In genomic region chr3:9669720-9670432, GRCh38 we compare ENCODE assay signal across 15 cellular contexts. TPM values are rescaled to one million over a fixed set of nuclear protein-coding genes. Genes with fewer than 3 reads are reported as not detected.
A peak's percentile ranks its signal among the peaks of the same experiment; 100 is the strongest.
DNase-seq lines count a peak whose midpoint lies in the region; ATAC-seq, FAIRE-seq and TF ChIP-seq lines count a peak whose summit lies in the region.
"Had no signal": no experiment of that assay in that cellular context is flagged by ENCODE, and none has a peak within 500 bp of the region (broad histone marks: within the 10 kb centered on the region; RNA-seq: fewer than 3 reads in every experiment).

No MANE protein-coding gene starts in this region.

- H3K4me3 ChIP-seq in AG04449 (ENCODE audit: low read depth, low read length) (no peak overlapping the region), pancreas (no peak overlapping the region)
- H3K4me3 ChIP-seq: MG63, vagina had no signal

- no peaks in the 10 kb centered on the region for H3K27me3 ChIP-seq in pancreas
- no peaks in the 10 kb centered on the region for H3K27me3 ChIP-seq in CD4-positive, alpha-beta T cell (ENCODE audit: control insufficient read depth, insufficient read depth, low read length)
- H3K27me3 ChIP-seq: MG63, neutrophil, vagina had no signal

- H3K4me1 Mint-ChIP-seq in CD4-positive, alpha-beta T cell (ENCODE audit: low read depth): no peaks in the 10 kb centered on the region
- H3K4me1 Mint-ChIP-seq: activated CD4-positive, alpha-beta T cell treated with anti-CD3 and anti-CD28 coated beads, Interleukin-2, amount 10 ng/mL, durations not matched to agents 7 days and 5 days had no signal

- intact Hi-C loops in pancreas (cut with DNase I): loop anchor here in 1 of 3 donors (5.0 kb wide), 1 partner anchor 213 kb away; no protein-coding TSS in a partner anchor
- intact Hi-C loops in left colon (cut with DNase I, micrococcal nuclease): no loop called here
- intact Hi-C loops in CD4-positive, alpha-beta T cell (cut with DNase I, micrococcal nuclease): no loop called here

- CTCF ChIA-PET in AG04449 (lab: Yijun Ruan, JAX): interaction anchor here (1.2 kb wide), 1 partner anchor 166 kb away, joined by 5 read pairs; no protein-coding TSS in a partner anchor
- CTCF ChIA-PET in CD4-positive, alpha-beta T cell (lab: Charles Lee): no interaction called here

- H3K27ac Mint-ChIP-seq in CD4-positive, alpha-beta T cell: no peak overlapping the region
- H3K27ac Mint-ChIP-seq: activated CD4-positive, alpha-beta T cell treated with anti-CD3 and anti-CD28 coated beads, Interleukin-2, amount 10 ng/mL, durations not matched to agents 7 days and 5 days had no signal

- peaks cover 0 to 50% (median 25%) of the 10 kb centered on the region in 3 donors for H3K36me3 ChIP-seq in pancreas
- H3K36me3 ChIP-seq: MG63 had no signal

- peaks cover 98% of the 10 kb centered on the region for H3K36me3 Mint-ChIP-seq in CD4-positive, alpha-beta T cell (ENCODE audit: low read depth)

- no peak for TF ChIP-seq CTCF in AG04449 (IDR thresholded peaks at IDR 0.05; ENCODE audit: insufficient read depth, low read length, missing control alignments)
- no peak for TF ChIP-seq CTCF in pancreas (IDR thresholded peaks at IDR 0.05)
- TF ChIP-seq CTCF in CD4-positive, alpha-beta T cell (IDR thresholded peaks at IDR 0.05): no peak

- H3K9me3 Mint-ChIP-seq in CD4-positive, alpha-beta T cell: no peaks in the 10 kb centered on the region
- H3K9me3 Mint-ChIP-seq: activated CD4-positive, alpha-beta T cell treated with anti-CD3 and anti-CD28 coated beads, Interleukin-2, amount 10 ng/mL, durations not matched to agents 7 days and 5 days had no signal

- peak overlapping the region in 2 of 4 donors; percentile 15 to 23 for H3K27ac ChIP-seq in pancreas
- no peak overlapping the region for H3K27ac ChIP-seq in CD4-positive, alpha-beta T cell (ENCODE audit: low read depth, low read length)
- H3K27ac ChIP-seq: neutrophil, vagina had no signal

- POLR2A ChIA-PET in AG04449 (lab: Yijun Ruan, JAX): interaction anchor here (0.6 to 1.0 kb wide), 2 partner anchors 249 to 307 kb away, joined by 3 read pairs; partner anchors contain the start of gene THUMPD3
- POLR2A ChIA-PET in CD4-positive, alpha-beta T cell (lab: Charles Lee): interaction anchor here (1.3 kb wide), 1 partner anchor 20 kb away, joined by 3 read pairs; no protein-coding TSS in a partner anchor

- FAIRE-seq in pancreas (lab: Jason Lieb, UNC): no peak
- FAIRE-seq: keratinocyte had no signal

- 48 to 51% methylated on average over 4 of the region's 4 CpGs for WGBS in pancreas, 2 donors

- H3K27me3 Mint-ChIP-seq in CD4-positive, alpha-beta T cell: no peaks in the 10 kb centered on the region
- H3K27me3 Mint-ChIP-seq: activated CD4-positive, alpha-beta T cell treated with anti-CD3 and anti-CD28 coated beads, Interleukin-2, amount 10 ng/mL, durations not matched to agents 7 days and 5 days had no signal

- DNase-seq in AG04449 (ENCODE audit: low read depth, low spot score) (peak; percentile 14), M059J (ENCODE audit: low read depth) (peak; percentile 31), glomerular endothelial cell (ENCODE audit: extremely low read depth, low read depth, low spot score) (peak; percentile 12), pancreas (peak in 3 of 6 donors; percentile 44 to 65 (median 60)), left colon (no peak)
- DNase-seq in activated CD4-positive, alpha-beta T cell treated with anti-CD3 and anti-CD28 coated beads, Interleukin-2, amount 50 U/mL, for 48 hours: no peak
- DNase-seq in activated effector memory CD4-positive, alpha-beta T cell treated with Interleukin-2 at 50 U/mL for 16 hours: no peak
- no peak for DNase-seq in CD4-positive, alpha-beta T cell
- DNase-seq: activated CD4-positive, alpha-beta T cell treated with anti-CD3 and anti-CD28 coated beads, Interleukin-2, amount 10 ng/mL, durations not matched to agents 7 days and 5 days; AML-193; MG63 had no signal

- peaks cover 0 to 5% (median 3%) of the 10 kb centered on the region in 3 donors for H3K4me1 ChIP-seq in pancreas
- H3K4me1 ChIP-seq: vagina had no signal

- H3K9me3 ChIP-seq in pancreas: no peaks in the 10 kb centered on the region
- H3K9me3 ChIP-seq in CD4-positive, alpha-beta T cell (ENCODE audit: control insufficient read depth, low read length): no peaks in the 10 kb centered on the region
- H3K9me3 ChIP-seq: MG63, neutrophil, vagina had no signal

- ATAC-seq in pancreas (peak; percentile 71 to 95 (median 90)), left colon (no peak)
- no peak for ATAC-seq in CD4-positive, alpha-beta T cell (ENCODE audit: poor library complexity)

- H3K4me3 Mint-ChIP-seq in CD4-positive, alpha-beta T cell: no peak overlapping the region
- H3K4me3 Mint-ChIP-seq: activated CD4-positive, alpha-beta T cell treated with anti-CD3 and anti-CD28 coated beads, Interleukin-2, amount 10 ng/mL, durations not matched to agents 7 days and 5 days had no signal

RNA-seq across cellular contexts. Expression of gene MTMR14, which starts 20.6 kb away (rescaled TPM):
- total RNA-seq in M059J (2014; rRNA removed; shearing (Covaris generic)): 14.6 and 17.3 TPM in 2 replicates
- total RNA-seq in glomerular endothelial cell (38.4 and 40.2 TPM in 2 replicates), pancreas (10 to 100 TPM; 11.5 to 20.8 (median 13.0) TPM), left colon (10 to 100 TPM; 38.1 to 44.5 TPM)
- 10 to 100 TPM; 14.0 to 20.6 TPM for polyA plus RNA-seq in pancreas
- 10 to 100 TPM; 80.2 to 82.0 TPM for total RNA-seq in CD4-positive, alpha-beta T cell

RNA-seq across cellular contexts. Expression of gene CPNE9, which starts 33.8 kb away (rescaled TPM):
- not detected in 2 replicates for total RNA-seq in M059J (2014; rRNA removed; shearing (Covaris generic))
- not detected in 2 replicates for total RNA-seq in glomerular endothelial cell
- total RNA-seq in pancreas: under 1 TPM in 3 of 6 donors, not detected in 3; 0.12 to 0.19 (median 0.12) TPM
- polyA plus RNA-seq in pancreas: under 1 TPM; 0.19 to 0.85 TPM
- not detected for total RNA-seq in left colon
- under 1 TPM; 0.33 to 0.45 TPM for total RNA-seq in CD4-positive, alpha-beta T cell
- total RNA-seq: OCI-LY7, vagina had no signal
- polyA plus RNA-seq: keratinocyte had no signal

Comparison
In these comparisons a context has a peak if more than half of its experiments do, and no peak if none do; other contexts are left out.
1. DNase-seq: peak in AG04449 (single experiment), M059J (single experiment) and glomerular endothelial cell (single experiment); none in activated CD4-positive, alpha-beta T cell treated with anti-CD3 and anti-CD28 coated beads, Interleukin-2, amount 50 U/mL, for 48 hours (0 of 2), left colon (0 of 2), activated effector memory CD4-positive, alpha-beta T cell treated with Interleukin-2 at 50 U/mL for 16 hours (single experiment) and CD4-positive, alpha-beta T cell (0 of 10).
2. ATAC-seq: peak in pancreas (4 of 4); none in left colon (single experiment) and CD4-positive, alpha-beta T cell (single experiment).